ENCODE assay signal across 15 cellular contexts in genomic region chr16:85733155-85733838, GRCh38. TPM values are rescaled to one million over a fixed set of nuclear protein-coding genes. Genes with fewer than 3 reads are reported as not detected.
DNase-seq lines count a peak whose midpoint lies in the region; ATAC-seq and TF ChIP-seq lines count a peak whose summit lies in the region.
"Had no signal": no experiment of that assay in that cellular context is flagged by ENCODE, and none has a peak within 500 bp of the region (broad histone marks: within the 10 kb centered on the region; RNA-seq: fewer than 3 reads in every experiment).

No MANE protein-coding gene starts in this region.

- H3K36me3 ChIP-seq in DND-41 (ENCODE audit: insufficient read depth, low read length) = no peaks in the 10 kb centered on the region
- H3K36me3 ChIP-seq in mammary epithelial cell (ENCODE audit: insufficient read depth, low read length) = peaks cover 17% of the 10 kb centered on the region

- H3K27ac Mint-ChIP-seq in naive thymus-derived CD8-positive, alpha-beta T cell = peak overlapping the region in 9 of 10 donors; percentile 10 to 93 (median 81)
- H3K27ac Mint-ChIP-seq: activated CD4-positive, alpha-beta T cell treated with anti-CD3 and anti-CD28 coated beads, Interleukin-2, amount 10 ng/mL, durations not matched to agents 24 days and 14 days; activated T-helper 17 cell treated with anti-CD3 and anti-CD28 coated beads, Interleukin-2, amount 50 U/mL, for 72 hours; nephron; T-helper 1 cell treated with Interleukin-12 subunit alpha and Interleukin-12 subunit beta and Interleukin-4 antibody, amounts not matched to agents 30 μg/mL and 1 μg/mL, for 36 hours had no signal

- peak; percentile 43; the same call in 1 of the 3 replicates for ATAC-seq in DND-41 (ENCODE audit: insufficient read depth, low read depth)
- ATAC-seq in naive thymus-derived CD8-positive, alpha-beta T cell = no peak
- ATAC-seq: activated T-helper 17 cell treated with anti-CD3 and anti-CD28 coated beads, Interleukin-2, amount 50 U/mL, for 72 hours had no signal

- WGBS in mammary epithelial cell (ENCODE audit: low coverage, missing lambda C conversion rate) = 83% methylated on average over 10 of the region's 13 CpGs

- intact Hi-C loops in mammary epithelial cell (cut with micrococcal nuclease) = no loop called here

- TF ChIP-seq CTCF in DND-41 (IDR thresholded peaks at IDR 0.05; ENCODE audit: borderline replicate concordance, extremely low read depth, low read length, poor library complexity, severe bottlenecking) (no peak), NB4 (IDR thresholded peaks at IDR 0.05; ENCODE audit: low read depth, low read length) (no peak), mammary epithelial cell (conservative IDR thresholded peaks at IDR 0.05 in 1 of 2, IDR thresholded peaks at IDR 0.05 in 1 of 2; ENCODE audit: extremely low read depth in 1 of 2, insufficient read depth in 1 of 2, low read depth in 1 of 2, low read length in 2 of 2) (no peak), GM13977 (IDR thresholded peaks at IDR 0.05; ENCODE audit: extremely low read depth, insufficient read depth, missing control alignments) (no peak)

- POLR2A ChIA-PET in naive thymus-derived CD8-positive, alpha-beta T cell (lab: Charles Lee) = interaction anchor here (0.7 kb wide), 1 partner anchor 103 kb away, joined by 4 read pairs; no protein-coding TSS in a partner anchor

- DNase-seq in DND-41 (peak; percentile 24), NB4 (ENCODE audit: low read depth) (peak; percentile 97), mammary epithelial cell (no peak), GM13977 (ENCODE audit: low spot score) (no peak), DMS 273 treated with DMSO at 0.1 percent for 48 hours (lab: John Stamatoyannopoulos, UW) (no peak), ecto neural progenitor cell (ENCODE audit: low spot score) (no peak), germinal center (ENCODE audit: low spot score) (no peak)
- DNase-seq in naive thymus-derived CD8-positive, alpha-beta T cell = no peak
- DNase-seq: activated CD4-positive, alpha-beta T cell treated with anti-CD3 and anti-CD28 coated beads, Interleukin-2, amount 10 ng/mL, durations not matched to agents 24 days and 14 days; Karpas-422; NCI-H2107 had no signal

- H3K4me3 ChIP-seq in DND-41 (ENCODE audit: low read depth in 1 of 2, low read length in 2 of 2) = no peak overlapping the region
- H3K4me3 ChIP-seq in NB4 (ENCODE audit: low read depth, low read length) = peak overlapping the region; percentile 54
- H3K4me3 ChIP-seq in mammary epithelial cell (replicated peaks in 1 of 3; ENCODE audit: insufficient read depth in 1 of 3, low read depth in 2 of 3, low read length in 3 of 3) = no peak overlapping the region
- H3K4me3 ChIP-seq: skin epidermis had no signal

- H3K9me3 Mint-ChIP-seq in naive thymus-derived CD8-positive, alpha-beta T cell = no peaks in the 10 kb centered on the region
- H3K9me3 Mint-ChIP-seq: activated CD4-positive, alpha-beta T cell treated with anti-CD3 and anti-CD28 coated beads, Interleukin-2, amount 10 ng/mL, durations not matched to agents 24 days and 14 days; activated T-helper 17 cell treated with anti-CD3 and anti-CD28 coated beads, Interleukin-2, amount 50 U/mL, for 72 hours; nephron; T-helper 1 cell treated with Interleukin-12 subunit alpha and Interleukin-12 subunit beta and Interleukin-4 antibody, amounts not matched to agents 30 μg/mL and 1 μg/mL, for 36 hours had no signal

- H3K4me1 ChIP-seq in DND-41 (ENCODE audit: insufficient read depth, low read length) = no peaks in the 10 kb centered on the region
- peaks cover 7% of the 10 kb centered on the region for H3K4me1 ChIP-seq in mammary epithelial cell (ENCODE audit: insufficient read depth, low read length)

- dilution Hi-C loops in mammary epithelial cell (cut with HindIII; ENCODE audit: low sequenced_read_pairs) = no loop called here

- H3K27me3 ChIP-seq in DND-41 (ENCODE audit: insufficient read depth, low read length, poor library complexity) (no peaks in the 10 kb centered on the region), mammary epithelial cell (ENCODE audit: insufficient read depth, low read length) (no peaks in the 10 kb centered on the region)

- in situ Hi-C loops in mammary epithelial cell (cut with MboI; ENCODE audit: low sequenced_read_pairs in 2 of 2) = no loop called here
- in situ Hi-C loops in GM13977 (cut with MboI; ENCODE audit: low pct_unique_long_range_greater_than_20kb, low sequenced_read_pairs, unreplicated experiment) = no loop called here

- H3K27ac ChIP-seq in DND-41 (ENCODE audit: low read length) = no peak overlapping the region
- peak overlapping the region; percentile 13 for H3K27ac ChIP-seq in mammary epithelial cell (ENCODE audit: insufficient read depth, low read depth, low read length)
- H3K27ac ChIP-seq: skin epidermis had no signal

- CTCF ChIA-PET in mammary epithelial cell (lab: Charles Lee; ENCODE audit: low non-redundant PET) = no interaction called here

- TSS peak; percentile 2 for BruUV-seq in mammary epithelial cell (replicated peaks; lab: Mats Ljungman, UMichigan)

- H3K4me2 ChIP-seq in DND-41 (ENCODE audit: insufficient read depth, low read length) = no peak overlapping the region
- no peak overlapping the region for H3K4me2 ChIP-seq in mammary epithelial cell (ENCODE audit: insufficient read depth, low read depth, low read length)

- no peaks in the 10 kb centered on the region for H3K36me3 Mint-ChIP-seq in naive thymus-derived CD8-positive, alpha-beta T cell

- no peaks in the 10 kb centered on the region for H3K9me3 ChIP-seq in DND-41 (ENCODE audit: insufficient read depth, low read length, severe bottlenecking)
- H3K9me3 ChIP-seq in mammary epithelial cell (replicated peaks; ENCODE audit: insufficient read depth, low read length) = no peaks in the 10 kb centered on the region

- no peaks in the 10 kb centered on the region for H3K79me2 ChIP-seq in DND-41 (ENCODE audit: insufficient read depth, low read length)
- peaks cover 97% of the 10 kb centered on the region for H3K79me2 ChIP-seq in mammary epithelial cell (ENCODE audit: insufficient read depth, low read length)

- no peaks in the 10 kb centered on the region for H3K27me3 Mint-ChIP-seq in naive thymus-derived CD8-positive, alpha-beta T cell
- H3K27me3 Mint-ChIP-seq: activated CD4-positive, alpha-beta T cell treated with anti-CD3 and anti-CD28 coated beads, Interleukin-2, amount 10 ng/mL, durations not matched to agents 24 days and 14 days; activated T-helper 17 cell treated with anti-CD3 and anti-CD28 coated beads, Interleukin-2, amount 50 U/mL, for 72 hours had no signal

- peak overlapping the region in 9 of 10 donors; percentile 26 to 87 (median 45) for H3K4me3 Mint-ChIP-seq in naive thymus-derived CD8-positive, alpha-beta T cell
- H3K4me3 Mint-ChIP-seq: activated CD4-positive, alpha-beta T cell treated with anti-CD3 and anti-CD28 coated beads, Interleukin-2, amount 10 ng/mL, durations not matched to agents 24 days and 14 days; activated T-helper 17 cell treated with anti-CD3 and anti-CD28 coated beads, Interleukin-2, amount 50 U/mL, for 72 hours; nephron; T-helper 1 cell treated with Interleukin-12 subunit alpha and Interleukin-12 subunit beta and Interleukin-4 antibody, amounts not matched to agents 30 μg/mL and 1 μg/mL, for 36 hours had no signal

- no peaks in the 10 kb centered on the region for H4K20me1 ChIP-seq in DND-41 (ENCODE audit: insufficient read depth, low read length)
- peaks cover 8% of the 10 kb centered on the region for H4K20me1 ChIP-seq in mammary epithelial cell (ENCODE audit: insufficient read depth, low read length)

- peaks cover 23 to 58% (median 51%) of the 10 kb centered on the region in 4 donors for H3K4me1 Mint-ChIP-seq in naive thymus-derived CD8-positive, alpha-beta T cell

- no peak overlapping the region for H2AFZ ChIP-seq in DND-41 (ENCODE audit: low read depth, low read length)
- no peak overlapping the region for H2AFZ ChIP-seq in mammary epithelial cell (ENCODE audit: low read depth, low read length)

- no peak overlapping the region for H3K9ac ChIP-seq in DND-41 (ENCODE audit: low read depth, low read length)
- no peak overlapping the region for H3K9ac ChIP-seq in mammary epithelial cell (ENCODE audit: insufficient read depth, low read length)

- TF ChIP-seq POLR2A in NB4 (IDR thresholded peaks at IDR 0.05; ENCODE audit: extremely low read depth, insufficient read length) = peak; percentile 19

RNA-seq across cellular contexts. Expression of gene C16orf74, which starts 17.6 kb away (rescaled TPM):
- 100 to 1,000 TPM in 1 of 2 donors, 10 to 100 TPM in 1; 19.7 to 121 TPM for total RNA-seq in mammary epithelial cell
- polyA plus RNA-seq in mammary epithelial cell = 81.5 TPM
- 37.0 TPM for polyA minus RNA-seq in mammary epithelial cell
- 10 to 100 TPM; 38.0 to 42.3 TPM for total RNA-seq in naive thymus-derived CD8-positive, alpha-beta T cell
- 10 to 100 TPM; 16.0 to 19.1 (median 17.2) TPM for polyA plus RNA-seq in naive thymus-derived CD8-positive, alpha-beta T cell

RNA-seq across cellular contexts. Expression of gene GINS2, which starts 44.5 kb away (rescaled TPM):
- 10 to 100 TPM in 1 of 2 donors, 1 to 10 TPM in 1; 1.5 to 32.5 TPM for total RNA-seq in mammary epithelial cell
- 23.2 TPM for polyA plus RNA-seq in mammary epithelial cell
- 8.8 TPM for polyA minus RNA-seq in mammary epithelial cell
- under 1 TPM; 0.47 to 0.74 TPM for total RNA-seq in naive thymus-derived CD8-positive, alpha-beta T cell
- polyA plus RNA-seq in naive thymus-derived CD8-positive, alpha-beta T cell = 1 to 10 TPM in 1 of 3 donors, under 1 TPM in 2; 0.08 to 1.0 (median 0.82) TPM

Comparison
In these comparisons a context has a peak if more than half of its experiments do, and no peak if none do; other contexts are left out.
1. DNase-seq: peak in DND-41 (single experiment) and NB4 (single experiment); none in mammary epithelial cell (single experiment), naive thymus-derived CD8-positive, alpha-beta T cell (0 of 10), GM13977 (single experiment), DMS 273 treated with DMSO at 0.1 percent for 48 hours (single experiment), ecto neural progenitor cell (single experiment) and germinal center (single experiment).